In the genomic region with DNA sequence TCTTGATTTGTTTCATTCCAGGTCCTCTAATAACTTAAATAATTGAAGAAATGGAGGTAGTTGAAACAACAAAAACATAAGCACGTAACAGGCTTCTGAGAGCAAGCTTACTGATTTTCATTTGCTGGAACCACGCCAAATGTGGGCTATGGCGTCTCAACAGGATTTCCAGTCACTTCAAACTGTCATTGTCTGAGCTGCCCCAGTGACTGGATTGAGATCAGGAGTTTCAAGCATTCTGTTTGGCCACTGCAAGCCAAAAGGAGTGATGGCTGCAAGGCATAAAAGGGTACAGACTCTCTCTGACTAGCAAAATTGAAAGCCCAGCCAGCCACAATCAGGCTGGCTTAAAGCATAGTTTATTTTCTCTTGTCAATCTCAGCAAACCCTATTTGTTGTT, we compare ENCODE assay signal across 13 cellular contexts.
DNase-seq lines count a peak whose midpoint lies in the region; ATAC-seq lines count a peak whose summit lies in the region.
"Had no signal": no experiment of that assay in that cellular context is flagged by ENCODE, and none has a peak within 500 bp of the region (broad histone marks: within the 10 kb centered on the region; RNA-seq: fewer than 3 reads in every experiment).

No MANE protein-coding gene starts in this region.

- ATAC-seq in HG03520 (IDR thresholded peaks at IDR 0.05; ENCODE audit: unreplicated experiment), result no peak
- ATAC-seq in HG03196 (IDR thresholded peaks at IDR 0.05; ENCODE audit: unreplicated experiment), result no peak
- ATAC-seq in GM19324 (IDR thresholded peaks at IDR 0.05; ENCODE audit: low FRiP score, unreplicated experiment), result no peak
- no peak for ATAC-seq in GM19452 (IDR thresholded peaks at IDR 0.05; ENCODE audit: unreplicated experiment)
- ATAC-seq: HCT116, lower lobe of right lung, pancreas had no signal

- DNase-seq in DMS153 treated with DMSO at 0.1 percent for 48 hours (lab: John Stamatoyannopoulos, UW; ENCODE audit: unreplicated experiment), result peak; percentile 57
- peak; percentile 83 for DNase-seq in NCI-H128 (lab: John Stamatoyannopoulos, UW; ENCODE audit: unreplicated experiment)
- DNase-seq in OCI-M1 (lab: John Stamatoyannopoulos, UW), result peak; percentile 40
- DNase-seq in left kidney (ENCODE audit: low read depth, low spot score), result peak; percentile 39
- DNase-seq: activated naive CD8-positive, alpha-beta T cell treated with anti-CD3 and anti-CD28 coated beads for 36 hours; lower lobe of right lung; pancreas; stimulated activated CD4-positive, alpha-beta T cell treated with anti-CD3 and anti-CD28 coated beads, Interleukin-2, amount 100 ng/mL, for 48 hours had no signal
